Comparison of ENCODE assay signal across 17 cellular contexts in the genomic region with DNA sequence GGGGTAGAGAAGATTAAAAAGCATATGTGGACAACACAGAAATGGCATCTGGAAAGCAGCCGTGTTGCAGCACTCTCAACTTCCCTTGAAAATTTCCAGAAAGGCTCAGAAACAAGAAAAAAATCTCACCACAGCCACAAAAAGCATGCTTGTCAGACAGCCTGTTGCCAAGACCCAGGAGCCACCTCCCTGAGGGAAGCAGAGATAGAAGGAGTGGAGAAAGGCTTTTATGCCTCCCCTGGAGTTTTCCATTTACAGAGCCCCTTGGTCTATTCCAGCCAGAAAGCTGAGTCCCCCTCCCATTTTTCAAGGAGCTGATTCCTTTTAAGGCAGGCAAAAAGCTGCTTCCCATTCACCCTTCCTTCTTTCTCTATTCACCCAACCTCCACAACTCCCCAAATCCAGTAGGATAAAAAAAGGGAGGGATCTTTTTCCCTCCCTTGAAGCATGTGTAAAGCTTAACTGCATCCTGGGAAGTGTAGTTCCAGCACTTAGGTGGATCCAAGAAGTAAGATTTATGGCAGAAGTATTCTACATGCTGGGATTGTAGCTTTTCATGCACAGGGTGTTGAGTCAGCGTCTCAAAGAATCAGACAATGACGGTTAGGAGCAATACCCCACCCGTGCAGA. TPM values are rescaled to one million over a fixed set of nuclear protein-coding genes. Genes with fewer than 3 reads are reported as not detected.
DNase-seq lines count a peak whose midpoint lies in the region; ATAC-seq, FAIRE-seq and TF ChIP-seq lines count a peak whose summit lies in the region.
"Had no signal": no experiment of that assay in that cellular context is flagged by ENCODE, and none has a peak within 500 bp of the region (broad histone marks: within the 10 kb centered on the region; RNA-seq: fewer than 3 reads in every experiment).

No MANE protein-coding gene starts in this region.

- no peak overlapping the region for H4K91ac ChIP-seq in H1 (replicated peaks; ENCODE audit: insufficient read length, low read length)

- no peaks in the 10 kb centered on the region for H3K79me2 ChIP-seq in H1 (ENCODE audit: control insufficient read depth in 1 of 2, insufficient read depth in 2 of 2, low read length in 2 of 2)

- H2AFZ ChIP-seq in H1 (ENCODE audit: low read length), result peak overlapping the region; percentile 78

- 62% methylated on average over 4 of the region's 4 CpGs; no CpG with 5 or more reads in 1 of the 2 experiments for WGBS in H1 (ENCODE audit: extremely low coverage in 1 of 2, insufficient coverage in 1 of 2, insufficient read length in 1 of 2, insufficient replicate concordance in 2 of 2, low coverage in 1 of 2, low lambda C conversion rate in 2 of 2, missing lambda C conversion rate in 1 of 2), 2 experiments

- CTCF ChIA-PET in H1 (lab: Charles Lee; ENCODE audit: partially characterized antibody), result interaction anchor here (0.7 to 2.5 kb wide), 5 partner anchors 9 to 177 kb away, joined by 3 to 8 read pairs (median 3); no protein-coding TSS in a partner anchor

- H3K56ac ChIP-seq in H1 (replicated peaks; ENCODE audit: insufficient read length, low read depth, low read length), result no peak overlapping the region

- H3K23ac ChIP-seq in H1 (ENCODE audit: insufficient read length), result no peak overlapping the region

- no peaks in the 10 kb centered on the region for H3K27me3 ChIP-seq in H1 (replicated peaks in 1 of 4; ENCODE audit: control insufficient read depth in 3 of 4, extremely low read depth in 1 of 4, insufficient read depth in 3 of 4, low read length in 3 of 4)
- H3K27me3 ChIP-seq: suprapubic skin had no signal

- no peaks in the 10 kb centered on the region; the same call in 1 of the 2 replicates for H3K23me2 ChIP-seq in H1 (ENCODE audit: low read depth, low read length)

- H3K9me3 ChIP-seq in H1 (ENCODE audit: insufficient read depth in 2 of 2, low read depth in 1 of 2, low read length in 1 of 2), result no peaks in the 10 kb centered on the region
- H3K9me3 ChIP-seq: prostate gland, suprapubic skin had no signal

- no peak for TF ChIP-seq CTCF in H1 (IDR thresholded peaks at IDR 0.05; ENCODE audit: control extremely low read depth in 1 of 3, insufficient read depth in 1 of 3, low read depth in 1 of 3, low read length in 3 of 3)

- intact Hi-C loops in Right ventricle myocardium inferior (cut with DNase I) (no loop called here), cardiac septum (cut with DNase I) (no loop called here)

- no peak overlapping the region for H2BK20ac ChIP-seq in H1 (ENCODE audit: low read length)

- no peak for TF ChIP-seq RAD21 in H1 (IDR thresholded peaks at IDR 0.05 in 1 of 2, conservative IDR thresholded peaks at IDR 0.05 in 1 of 2; ENCODE audit: low read depth in 2 of 2, low read length in 2 of 2)

- TF ChIP-seq EP300 in H1 (IDR thresholded peaks at IDR 0.05; ENCODE audit: borderline replicate concordance in 1 of 2, low read depth in 2 of 2, low read length in 2 of 2), result no peak

- ATAC-seq in Right ventricle myocardium inferior (no peak), HG03565 (IDR thresholded peaks at IDR 0.05; ENCODE audit: unreplicated experiment) (no peak)

- no peak overlapping the region for H2BK5ac ChIP-seq in H1 (ENCODE audit: low read depth, low read length)

- no peak overlapping the region for H2BK120ac ChIP-seq in H1 (replicated peaks; ENCODE audit: low read depth, low read length)

- no peak overlapping the region for H2BK15ac ChIP-seq in H1 (ENCODE audit: low read length)

- FAIRE-seq in H1 (lab: Jason Lieb, UNC), result peak; percentile 19

- no peak overlapping the region for H3K4me3 ChIP-seq in H1 (ENCODE audit: extremely low read depth in 1 of 4, insufficient read depth in 2 of 4, low read depth in 3 of 4, low read length in 4 of 4)
- H3K4me3 ChIP-seq: coronary artery, prostate gland, suprapubic skin had no signal

- no peak overlapping the region for H4K8ac ChIP-seq in H1 (ENCODE audit: extremely low read depth, insufficient read depth, low read length)

- H3K4me2 ChIP-seq in H1 (ENCODE audit: insufficient read depth in 1 of 2, low read depth in 2 of 2, low read length in 2 of 2), result peak overlapping the region in 1 of 2 experiments; percentile 32; a peak in 1 of 4 replicates

- no peaks in the 10 kb centered on the region for H3K36me3 ChIP-seq in H1 (ENCODE audit: control insufficient read depth in 2 of 4, insufficient read depth in 4 of 4, low read length in 3 of 4)
- H3K36me3 ChIP-seq: prostate gland, suprapubic skin had no signal

- POLR2A ChIA-PET in H1 (lab: Charles Lee; ENCODE audit: partially characterized antibody), result interaction anchor here (1.1 kb wide), 1 partner anchor 23 kb away, joined by 4 read pairs; no protein-coding TSS in a partner anchor

- H4K20me1 ChIP-seq in H1 (replicated peaks in 1 of 2; ENCODE audit: control insufficient read depth in 1 of 2, insufficient read depth in 2 of 2, low read length in 2 of 2), result no peaks in the 10 kb centered on the region

- no peak overlapping the region for H2BK12ac ChIP-seq in H1 (ENCODE audit: low read depth, low read length)

- no peak overlapping the region for H3K18ac ChIP-seq in H1 (ENCODE audit: extremely low read depth, low read length)

- TF ChIP-seq POLR2A in H1 (IDR thresholded peaks at IDR 0.05; ENCODE audit: control extremely low read depth in 1 of 2, low read depth in 2 of 2, low read length in 2 of 2), result no peak

- no peak overlapping the region for H2AK5ac ChIP-seq in H1 (ENCODE audit: low read depth, low read length)

- peaks cover 0 to 3% (median 1%) of the 10 kb centered on the region in 4 experiments; a peak in 2 of 7 replicates for H3K4me1 ChIP-seq in H1 (replicated peaks in 1 of 4; ENCODE audit: control insufficient read depth in 3 of 4, insufficient read depth in 4 of 4, low read length in 3 of 4)
- H3K4me1 ChIP-seq: prostate gland had no signal

- DNase-seq in Right ventricle myocardium inferior (ENCODE audit: missing footprints) (peak; percentile 74), cardiac septum (ENCODE audit: low spot score) (no peak), H1 (ENCODE audit: low read depth in 1 of 2, low spot score in 2 of 2) (no peak), iPS-NIHi7 (ENCODE audit: extremely low spot score) (peak; percentile 44), CD1c-positive myeloid dendritic cell (ENCODE audit: extremely low spot score) (no peak), germinal center (ENCODE audit: low spot score) (no peak), GM19240 (ENCODE audit: insufficient read length, low spot score) (no peak)
- DNase-seq: 8988T; CD4-positive, alpha-beta T cell; DND-41; GOT3; hippocampal formation; NCI-H1694 treated with DMSO at 0.1 percent for 48 hours had no signal

- H3K14ac ChIP-seq in H1 (ENCODE audit: insufficient read length), result no peak overlapping the region

- no peaks in the 10 kb centered on the region for H3K79me1 ChIP-seq in H1 (ENCODE audit: low read depth, low read length)

- peak overlapping the region in 1 of 4 experiments; percentile 7; a peak in 1 of 7 replicates for H3K9ac ChIP-seq in H1 (replicated peaks in 1 of 4; ENCODE audit: extremely low read depth in 1 of 4, low read depth in 3 of 4, low read length in 3 of 4)

- no peak overlapping the region for H3K4ac ChIP-seq in H1 (replicated peaks; ENCODE audit: insufficient read length, low read depth, low read length)

- H3K27ac ChIP-seq in H1 (ENCODE audit: low read depth, low read length), result no peak overlapping the region
- H3K27ac ChIP-seq: coronary artery, prostate gland, suprapubic skin had no signal

- H4K5ac ChIP-seq in H1 (ENCODE audit: insufficient read length, low read depth, low read length), result no peak overlapping the region

TF ChIP-seq in H1, 55 proteins besides CTCF, POLR2A, EP300 and RAD21 (continues in another document):
- TF ChIP-seq CTBP2 (IDR thresholded peaks at IDR 0.05; ENCODE audit: borderline replicate concordance, insufficient read depth, insufficient read length, low read length) (no peak), SRF (IDR thresholded peaks at IDR 0.05; ENCODE audit: low read depth, low read length) (peak; percentile 49; the same call in 1 of the 2 replicates)

RNA-seq across cellular contexts. Expression of a gene that starts 37.1 kb away (rescaled TPM):
- total RNA-seq in Right ventricle myocardium inferior (90.1 TPM), cardiac septum (165 TPM)
- 11.8 and 20.5 TPM in 2 replicates for total RNA-seq in H1 (2021; fragmentation: NEBNext Ultra II Directional; extraction: Animal tissue kit (Norgen Biotek cat#: 25700))
- polyA plus RNA-seq in H1 (2011; rRNA removed), result 0.38 and 0.85 TPM in 2 replicates
- polyA plus RNA-seq in H1 (2011; cell fraction: cytosol; rRNA removed), result 1.5 TPM
- polyA plus RNA-seq in H1 (2011; cell fraction: nucleus; rRNA removed), result 2.2 TPM
- polyA plus RNA-seq in H1 (2012, experiment 1 of 2), result 3.1 to 5.2 TPM (median 3.5 TPM) in 4 replicates
- 0.20 TPM for polyA plus RNA-seq in H1 (2012, experiment 2 of 2)
- polyA plus RNA-seq in H1 (2013, experiment 1 of 2), result 4.2 TPM
- 4.7 TPM for polyA plus RNA-seq in H1 (2013, experiment 2 of 2)
- 2.1 and 2.5 TPM in 2 replicates for polyA minus RNA-seq in H1 (2011; rRNA and poly(A)+ RNA removed)
- 3.1 TPM for polyA minus RNA-seq in H1 (2011; cell fraction: cytosol; rRNA and poly(A)+ RNA removed)
- 1.5 TPM for polyA minus RNA-seq in H1 (2011; cell fraction: nucleus; rRNA and poly(A)+ RNA removed)
- total RNA-seq: CD4-positive, alpha-beta T cell had no signal

Comparison
In these comparisons a context has a peak if more than half of its experiments do, and no peak if none do; other contexts are left out.
1. DNase-seq: peak in Right ventricle myocardium inferior (single experiment) and iPS-NIHi7 (single experiment); none in cardiac septum (single experiment), H1 (0 of 2), CD1c-positive myeloid dendritic cell (single experiment), germinal center (single experiment) and GM19240 (single experiment).